Comparison of ENCODE assay signal across 22 cellular contexts in genomic region chr2:2582998-2583545, GRCh38.
"Had no signal": no experiment of that assay in that cellular context is flagged by ENCODE, and none has a peak within 500 bp of the region (broad histone marks: within the 10 kb centered on the region; RNA-seq: fewer than 3 reads in every experiment).

No MANE protein-coding gene starts in this region.

- H3K27ac Mint-ChIP-seq: dendritic cell treated with granulocyte-macrophage colony-stimulating factor and Interleukin-4, amounts not matched to agents 40 ng/mL and 50 ng/mL, for 4 days; effector memory CD8-positive, alpha-beta T cell; immature natural killer cell; memory B cell; natural killer cell treated with Interleukin-12 subunit alpha and Interleukin-12 subunit beta and Interleukin-15 and Interleukin-18, amount 100 ng/mL, for 72 hours had no signal

- H3K9me3 Mint-ChIP-seq: central memory CD8-positive, alpha-beta T cell; dendritic cell treated with granulocyte-macrophage colony-stimulating factor and Interleukin-4, amounts not matched to agents 40 ng/mL and 50 ng/mL, for 4 days; natural killer cell treated with Interleukin-12 subunit alpha and Interleukin-12 subunit beta and Interleukin-15 and Interleukin-18, amount 100 ng/mL, for 72 hours had no signal

- H3K36me3 Mint-ChIP-seq: immature natural killer cell; memory B cell; natural killer cell treated with Interleukin-12 subunit alpha and Interleukin-12 subunit beta and Interleukin-15 and Interleukin-18, amount 100 ng/mL, for 72 hours had no signal

- H3K36me3 ChIP-seq: esophagus squamous epithelium, gastroesophageal sphincter, left ventricle myocardium inferior, lower lobe of right lung, sigmoid colon, tibial artery, upper lobe of right lung had no signal

- H3K4me1 Mint-ChIP-seq: central memory CD8-positive, alpha-beta T cell; immature natural killer cell; memory B cell had no signal

- DNase-seq: effector memory CD8-positive, alpha-beta T cell; esophagus squamous epithelium; foreskin fibroblast; immature natural killer cell; kidney; left cardiac atrium; left ventricle myocardium inferior; lower lobe of right lung; midbrain; psoas muscle; retina; sigmoid colon; stimulated activated CD4-positive, alpha-beta T cell treated with anti-CD3 and anti-CD28 coated beads, Interleukin-12 subunit alpha, Interleukin-12 subunit beta, amount 100 ng/mL, for 4 hours; stimulated activated naive CD8-positive, alpha-beta T cell treated with anti-CD3 and anti-CD28 coated beads, Interleukin-15, Interleukin-2, amounts not matched to agents 100 U/mL and 50 U/mL, for 24 hours; tibial artery; upper lobe of right lung had no signal

- H3K4me3 Mint-ChIP-seq: central memory CD8-positive, alpha-beta T cell; dendritic cell treated with granulocyte-macrophage colony-stimulating factor and Interleukin-4, amounts not matched to agents 40 ng/mL and 50 ng/mL, for 4 days; effector memory CD8-positive, alpha-beta T cell; immature natural killer cell; memory B cell; natural killer cell treated with Interleukin-12 subunit alpha and Interleukin-12 subunit beta and Interleukin-15 and Interleukin-18, amount 100 ng/mL, for 72 hours had no signal

- H3K27me3 Mint-ChIP-seq: central memory CD8-positive, alpha-beta T cell; dendritic cell treated with granulocyte-macrophage colony-stimulating factor and Interleukin-4, amounts not matched to agents 40 ng/mL and 50 ng/mL, for 4 days; effector memory CD8-positive, alpha-beta T cell; natural killer cell treated with Interleukin-12 subunit alpha and Interleukin-12 subunit beta and Interleukin-15 and Interleukin-18, amount 100 ng/mL, for 72 hours had no signal

- H3K27ac ChIP-seq: esophagus squamous epithelium, gastroesophageal sphincter, left ventricle myocardium inferior, lower lobe of right lung, psoas muscle, sigmoid colon, skin epidermis, tibial artery, upper lobe of right lung had no signal

- H3K4me1 ChIP-seq: esophagus squamous epithelium, gastroesophageal sphincter, left ventricle myocardium inferior, lower lobe of right lung, psoas muscle, sigmoid colon, tibial artery, upper lobe of right lung had no signal

- H3K4me3 ChIP-seq: esophagus squamous epithelium, gastroesophageal sphincter, left ventricle myocardium inferior, lower lobe of right lung, psoas muscle, sigmoid colon, skin epidermis, tibial artery, upper lobe of right lung had no signal

- H3K27me3 ChIP-seq: esophagus squamous epithelium, gastroesophageal sphincter, sigmoid colon, tibial artery, upper lobe of right lung had no signal

- H3K9me3 ChIP-seq: esophagus squamous epithelium, gastroesophageal sphincter, left ventricle myocardium inferior, lower lobe of right lung, psoas muscle, sigmoid colon, tibial artery, upper lobe of right lung had no signal
